ENCODE assay signal across 11 cellular contexts in the genomic region with DNA sequence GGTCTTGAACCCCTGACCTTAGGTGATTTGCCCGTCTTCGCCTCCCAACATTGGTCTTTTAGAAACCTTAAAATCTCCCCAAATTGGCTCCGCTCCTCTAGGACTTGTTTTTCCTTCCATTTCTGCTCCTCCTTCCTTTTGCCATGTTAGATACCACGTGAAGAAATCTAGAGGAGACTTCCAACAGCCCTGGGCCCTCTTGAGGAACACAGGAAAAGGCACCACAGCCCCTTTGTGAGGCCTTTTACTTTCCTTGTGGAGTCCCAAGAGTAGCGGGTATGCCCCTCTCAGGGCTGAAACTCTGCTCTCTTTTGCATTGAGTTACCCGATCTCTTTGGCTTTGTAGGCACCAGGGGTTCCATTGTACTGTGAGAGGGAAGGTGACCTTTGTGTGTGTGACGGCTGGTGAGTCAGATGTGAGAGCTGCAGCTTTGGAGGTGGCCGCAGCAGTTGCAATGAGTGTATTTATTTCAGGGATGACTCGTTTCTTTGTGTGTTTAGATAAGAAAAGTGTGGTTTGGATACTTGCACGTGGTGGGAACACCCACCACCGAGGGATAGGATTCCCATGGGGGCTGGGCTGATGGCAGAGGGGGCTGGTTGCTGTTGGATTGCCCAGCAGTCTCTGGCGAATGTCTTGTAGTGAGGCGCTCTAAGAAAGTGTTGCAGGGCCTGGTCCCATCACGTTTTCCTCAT.
A peak's percentile ranks its signal among the peaks of the same experiment; 100 is the strongest.
DNase-seq lines count a peak whose midpoint lies in the region; ATAC-seq and TF ChIP-seq lines count a peak whose summit lies in the region.
"Had no signal": no experiment of that assay in that cellular context is flagged by ENCODE, and none has a peak within 500 bp of the region (broad histone marks: within the 10 kb centered on the region; RNA-seq: fewer than 3 reads in every experiment).

No MANE protein-coding gene starts in this region.

- peaks cover 10% of the 10 kb centered on the region for H3K4me1 ChIP-seq in endodermal cell (ENCODE audit: control insufficient read depth, insufficient read depth, low read length)

- peaks cover 4% of the 10 kb centered on the region for H3K9me3 Mint-ChIP-seq in endodermal cell

- H3K27me3 ChIP-seq in endodermal cell (ENCODE audit: control insufficient read depth, insufficient read depth, low read length, poor library complexity, severe bottlenecking), result no peaks in the 10 kb centered on the region

- H3K4me3 ChIP-seq in endodermal cell (ENCODE audit: low read length), result peak overlapping the region; percentile 62

- peaks cover 3% of the 10 kb centered on the region for H3K36me3 Mint-ChIP-seq in endodermal cell (ENCODE audit: low read depth)

- no peaks in the 10 kb centered on the region for H3K27me3 Mint-ChIP-seq in endodermal cell (ENCODE audit: insufficient read depth)

- H3K27ac Mint-ChIP-seq in endodermal cell, result peak overlapping the region; percentile 98

- no peaks in the 10 kb centered on the region for H3K36me3 ChIP-seq in endodermal cell (ENCODE audit: control insufficient read depth, insufficient read depth, low read length)

- peak overlapping the region; percentile 35 for H3K4me3 Mint-ChIP-seq in endodermal cell

- H3K27ac ChIP-seq in endodermal cell (ENCODE audit: low read depth, low read length), result peak overlapping the region; percentile 74
- H3K27ac ChIP-seq: 22Rv1, KMS-11 had no signal

- peak; percentile 45 for DNase-seq in DMS53 (lab: John Stamatoyannopoulos, UW)
- DNase-seq in DMS53 treated with DMSO at 0.1 percent for 48 hours (lab: John Stamatoyannopoulos, UW; ENCODE audit: unreplicated experiment), result no peak
- peak; percentile 27 for DNase-seq in NCI-H345 treated with DMSO at 0.1 percent for 48 hours (lab: John Stamatoyannopoulos, UW; ENCODE audit: unreplicated experiment)
- peak; percentile 88 for DNase-seq in endodermal cell
- peak; percentile 49 for DNase-seq in retina
- DNase-seq in cerebellar nuclear complex (lab: John Stamatoyannopoulos, UW), result no peak
- DNase-seq: activated CD8-positive, alpha-beta memory T cell treated with anti-CD3 and anti-CD28 coated beads for 24 hours had no signal

- peaks cover 52% of the 10 kb centered on the region for H3K4me1 Mint-ChIP-seq in endodermal cell

- 43 to 47% methylated on average over 8 to 14 of the region's 14 CpGs for WGBS in endodermal cell (ENCODE audit: insufficient coverage in 1 of 2, insufficient read length in 1 of 2), 2 experiments

- TF ChIP-seq CTCF in endodermal cell (conservative IDR thresholded peaks at IDR 0.05), result no peak

- ATAC-seq in HG03469 (IDR thresholded peaks at IDR 0.05; ENCODE audit: unreplicated experiment), result no peak
- no peak for ATAC-seq in GM21737 (IDR thresholded peaks at IDR 0.05; ENCODE audit: unreplicated experiment)

- H3K9me3 ChIP-seq in endodermal cell (ENCODE audit: control insufficient read depth, low read length), result peaks cover 7% of the 10 kb centered on the region

- peak overlapping the region; percentile 54 for H3K9ac ChIP-seq in endodermal cell (ENCODE audit: extremely low read depth, low read length, poor library complexity, severe bottlenecking)
- H3K9ac ChIP-seq: KMS-11 had no signal

Comparison
In these comparisons a context has a peak if more than half of its experiments do, and no peak if none do; other contexts are left out.
1. DNase-seq: peak in DMS53 (single experiment), NCI-H345 treated with DMSO at 0.1 percent for 48 hours (single experiment), endodermal cell (single experiment) and retina (single experiment); none in DMS53 treated with DMSO at 0.1 percent for 48 hours (single experiment) and cerebellar nuclear complex (0 of 2).